Comparison of ENCODE assay signal across 22 cellular contexts in the genomic region with DNA sequence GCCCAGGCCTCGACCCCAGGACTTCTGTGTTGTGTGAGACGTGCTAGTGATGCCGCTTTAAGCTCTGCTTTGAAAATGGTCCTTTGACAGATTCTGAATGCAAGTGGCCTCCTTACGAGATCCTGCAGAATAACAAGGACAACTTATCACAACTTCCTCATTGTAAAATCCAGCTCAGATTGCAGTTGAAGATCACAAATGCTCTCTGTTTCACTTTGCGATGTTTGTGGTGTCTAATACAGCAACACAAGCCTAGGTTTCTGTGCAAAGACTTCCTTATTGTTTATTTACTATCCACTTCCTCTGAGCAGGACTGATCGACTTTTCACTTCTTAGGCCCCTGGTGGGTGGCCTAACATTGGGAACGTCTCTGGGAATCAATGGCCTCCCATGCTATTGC.
"Had no signal": no experiment of that assay in that cellular context is flagged by ENCODE, and none has a peak within 500 bp of the region (broad histone marks: within the 10 kb centered on the region; RNA-seq: fewer than 3 reads in every experiment).

No MANE protein-coding gene starts in this region.

- H3K9me3 Mint-ChIP-seq: activated CD4-positive, alpha-beta memory T cell treated with anti-CD3 and anti-CD28 coated beads for 36 hours; activated CD4-positive, alpha-beta T cell treated with anti-CD3 and anti-CD28 coated beads, Interleukin-2, amount 10 ng/mL, durations not matched to agents 7 days and 5 days; activated naive CD8-positive, alpha-beta T cell treated with anti-CD3 and anti-CD28 coated beads, Interleukin-2, amount 10 ng/mL, durations not matched to agents 7 days and 5 days had no signal

- H3K4me1 Mint-ChIP-seq: activated naive CD8-positive, alpha-beta T cell treated with anti-CD3 and anti-CD28 coated beads, Interleukin-2, amount 10 ng/mL, durations not matched to agents 7 days and 5 days had no signal

- H3K36me3 Mint-ChIP-seq: activated CD4-positive, alpha-beta memory T cell treated with anti-CD3 and anti-CD28 coated beads for 36 hours; activated naive CD8-positive, alpha-beta T cell treated with anti-CD3 and anti-CD28 coated beads, Interleukin-2, amount 10 ng/mL, durations not matched to agents 7 days and 5 days had no signal

- H3K4me3 Mint-ChIP-seq: activated CD4-positive, alpha-beta memory T cell treated with anti-CD3 and anti-CD28 coated beads for 36 hours; activated CD4-positive, alpha-beta T cell treated with anti-CD3 and anti-CD28 coated beads, Interleukin-2, amount 10 ng/mL, durations not matched to agents 7 days and 5 days; activated naive CD8-positive, alpha-beta T cell treated with anti-CD3 and anti-CD28 coated beads, Interleukin-2, amount 10 ng/mL, durations not matched to agents 7 days and 5 days; T-helper 17 cell had no signal

- H3K9me3 ChIP-seq: adrenal gland had no signal

- H2AFZ ChIP-seq: PC-9 had no signal

- H3K27ac ChIP-seq: adrenal gland, PC-9 had no signal

- DNase-seq: activated CD4-positive, alpha-beta memory T cell treated with anti-CD3 and anti-CD28 coated beads for 36 hours; activated CD4-positive, alpha-beta T cell treated with anti-CD3 and anti-CD28 coated beads, Interleukin-2, amount 10 ng/mL, durations not matched to agents 7 days and 5 days; activated CD4-positive, CD25-positive, alpha-beta regulatory T cell; activated naive CD4-positive, alpha-beta T cell treated with anti-CD3 and anti-CD28 coated beads, Interleukin-2, amount 50 U/mL, for 16 hours; activated naive CD8-positive, alpha-beta T cell treated with anti-CD3 and anti-CD28 coated beads, Interleukin-2, amount 10 ng/mL, durations not matched to agents 7 days and 5 days; adrenal gland; anterior cingulate cortex; caudate nucleus; Kasumi-1; KBM-7; NCI-H1105; NCI-H1436; NCI-H1694 treated with DMSO at 0.1 percent for 48 hours; NCI-H2029 treated with DMSO at 0.1 percent for 48 hours; NCI-H510A treated with DMSO at 0.1 percent for 48 hours; NCI-H69; NK-92 treated with Interleukin-12 subunit alpha and Interleukin-12 subunit beta, amount 100 ng/mL, for 24 hours; PC-9; SIG-M5; T-helper 17 cell; T-helper 9 cell had no signal

- H3K27ac Mint-ChIP-seq: activated CD4-positive, alpha-beta memory T cell treated with anti-CD3 and anti-CD28 coated beads for 36 hours; activated CD4-positive, alpha-beta T cell treated with anti-CD3 and anti-CD28 coated beads, Interleukin-2, amount 10 ng/mL, durations not matched to agents 7 days and 5 days; activated naive CD8-positive, alpha-beta T cell treated with anti-CD3 and anti-CD28 coated beads, Interleukin-2, amount 10 ng/mL, durations not matched to agents 7 days and 5 days; T-helper 17 cell had no signal

- ATAC-seq: T-helper 17 cell had no signal

- FAIRE-seq: TTC549 had no signal

- H3K36me3 ChIP-seq: adrenal gland had no signal

- H3K4me3 ChIP-seq: adrenal gland, PC-9 had no signal

- H3K27me3 Mint-ChIP-seq: activated naive CD8-positive, alpha-beta T cell treated with anti-CD3 and anti-CD28 coated beads, Interleukin-2, amount 10 ng/mL, durations not matched to agents 7 days and 5 days had no signal

- H3K4me1 ChIP-seq: adrenal gland had no signal

- H3K4me2 ChIP-seq: PC-9 had no signal
